Comparison of ENCODE assay signal across 8 cellular contexts in genomic region chr5:95620870-95621838, GRCh38. TPM values are rescaled to one million over a fixed set of nuclear protein-coding genes. Genes with fewer than 3 reads are reported as not detected.
A peak's percentile ranks its signal among the peaks of the same experiment; 100 is the strongest.
DNase-seq lines count a peak whose midpoint lies in the region; ATAC-seq and TF ChIP-seq lines count a peak whose summit lies in the region.

No MANE protein-coding gene starts in this region.

- H3K9me3 Mint-ChIP-seq in activated B cell treated with CpG ODN at 0.5 μM for 24 hours (no peaks in the 10 kb centered on the region), memory B cell (no peaks in the 10 kb centered on the region)
- no peaks in the 10 kb centered on the region for H3K9me3 Mint-ChIP-seq in stimulated activated memory B cell treated with anti-CD40 and anti-IgM and Interleukin-4, amounts not matched to agents 10 μg/mL and 1 μg/mL and 100 μg/mL, for 72 hours

- CTCF ChIA-PET in activated B cell treated with CpG ODN at 0.5 μM for 24 hours (lab: Charles Lee), result interaction anchor here (1.2 to 1.5 kb wide), 3 partner anchors 24 to 160 kb away, joined by 3 to 4 read pairs (median 4); partner anchors contain the start of genes ARSK and SKIC3

- H3K27me3 ChIP-seq in HUES64 (ENCODE audit: insufficient read depth, low read length) (peaks cover 69% of the 10 kb centered on the region), colonic mucosa (no peaks in the 10 kb centered on the region)

- peak; percentile 38 for DNase-seq in DMS53 treated with DMSO at 0.1 percent for 48 hours (lab: John Stamatoyannopoulos, UW; ENCODE audit: unreplicated experiment)
- DNase-seq in activated B cell treated with CpG ODN at 0.5 μM for 24 hours, result peak; percentile 48
- peak; percentile 45 for DNase-seq in colonic mucosa
- DNase-seq in memory B cell (ENCODE audit: low spot score in 2 of 2), result peak; percentile 14 to 46
- no peak for DNase-seq in epidermal melanocyte (ENCODE audit: insufficient read length, low spot score)

- H3K4me3 ChIP-seq in HUES64 (ENCODE audit: low read length) (peak overlapping the region; percentile 52), colonic mucosa (peak overlapping the region; percentile 66)

- H3K4me3 Mint-ChIP-seq in activated B cell treated with CpG ODN at 0.5 μM for 24 hours (peak overlapping the region; percentile 80), memory B cell (peak overlapping the region; percentile 85)
- peak overlapping the region; percentile 78 for H3K4me3 Mint-ChIP-seq in stimulated activated memory B cell treated with anti-CD40 and anti-IgM and Interleukin-4, amounts not matched to agents 10 μg/mL and 1 μg/mL and 100 μg/mL, for 72 hours

- H3K36me3 Mint-ChIP-seq in activated B cell treated with CpG ODN at 0.5 μM for 24 hours (ENCODE audit: low read depth), result no peaks in the 10 kb centered on the region
- no peaks in the 10 kb centered on the region for H3K36me3 Mint-ChIP-seq in memory B cell
- no peaks in the 10 kb centered on the region for H3K36me3 Mint-ChIP-seq in stimulated activated memory B cell treated with anti-CD40 and anti-IgM and Interleukin-4, amounts not matched to agents 10 μg/mL and 1 μg/mL and 100 μg/mL, for 72 hours

- POLR2A ChIA-PET in activated B cell treated with CpG ODN at 0.5 μM for 24 hours (lab: Charles Lee), result interaction anchor here (0.6 to 2.6 kb wide), 6 partner anchors 11 to 1562 kb away, joined by 3 to 20 read pairs (median 4); partner anchors contain the start of genes ARSK, RFESD and SKIC3

- no peaks in the 10 kb centered on the region for H3K27me3 Mint-ChIP-seq in activated B cell treated with CpG ODN at 0.5 μM for 24 hours
- no peaks in the 10 kb centered on the region for H3K27me3 Mint-ChIP-seq in memory B cell
- no peaks in the 10 kb centered on the region for H3K27me3 Mint-ChIP-seq in stimulated activated memory B cell treated with anti-CD40 and anti-IgM and Interleukin-4, amounts not matched to agents 10 μg/mL and 1 μg/mL and 100 μg/mL, for 72 hours

- intact Hi-C loops in activated B cell treated with CpG ODN at 0.5 μM for 24 hours (cut with micrococcal nuclease) (loop anchor here (1.0 kb wide), 3 partner anchors 11 to 66 kb away; partner anchors contain the start of genes ARSK and RFESD), colonic mucosa (cut with DNase I) (no loop called here)

- ATAC-seq in GM21381 (IDR thresholded peaks at IDR 0.05; ENCODE audit: unreplicated experiment), result peak; percentile 39
- ATAC-seq in activated B cell treated with CpG ODN at 0.5 μM for 24 hours (ENCODE audit: low read depth), result peak; percentile 43
- ATAC-seq in memory B cell (ENCODE audit: low read depth), result peak; percentile 30
- ATAC-seq in stimulated activated memory B cell treated with anti-CD40 and anti-IgM and Interleukin-4, amounts not matched to agents 10 μg/mL and 1 μg/mL and 100 μg/mL, for 72 hours, result peak; percentile 64

- WGBS in HUES64, result 2% methylated on average over 92 of the region's 92 CpGs

- no peak overlapping the region for H3K27ac ChIP-seq in HUES64 (ENCODE audit: low read depth, low read length)
- no peak overlapping the region for H3K27ac ChIP-seq in colonic mucosa

- H3K36me3 ChIP-seq in HUES64 (ENCODE audit: insufficient read depth, low read length) (no peaks in the 10 kb centered on the region), colonic mucosa (no peaks in the 10 kb centered on the region)

- TF ChIP-seq CTCF in activated B cell treated with CpG ODN at 0.5 μM for 24 hours (IDR thresholded peaks at IDR 0.05) (no peak), colonic mucosa (IDR thresholded peaks at IDR 0.05) (no peak)

- H3K9ac ChIP-seq in HUES64 (ENCODE audit: low read depth, low read length) (peak overlapping the region; percentile 57), colonic mucosa (ENCODE audit: low read depth in 2 of 2, low read length in 2 of 2) (peak overlapping the region; percentile 54 to 57)

- H3K27ac Mint-ChIP-seq in activated B cell treated with CpG ODN at 0.5 μM for 24 hours (no peak overlapping the region), memory B cell (no peak overlapping the region)
- peak overlapping the region; percentile 83 for H3K27ac Mint-ChIP-seq in stimulated activated memory B cell treated with anti-CD40 and anti-IgM and Interleukin-4, amounts not matched to agents 10 μg/mL and 1 μg/mL and 100 μg/mL, for 72 hours

- peaks cover 28% of the 10 kb centered on the region for H3K4me1 Mint-ChIP-seq in activated B cell treated with CpG ODN at 0.5 μM for 24 hours
- H3K4me1 Mint-ChIP-seq in memory B cell, result peaks cover 23% of the 10 kb centered on the region
- H3K4me1 Mint-ChIP-seq in stimulated activated memory B cell treated with anti-CD40 and anti-IgM and Interleukin-4, amounts not matched to agents 10 μg/mL and 1 μg/mL and 100 μg/mL, for 72 hours, result peaks cover 26% of the 10 kb centered on the region

- H3K9me3 ChIP-seq in HUES64 (ENCODE audit: insufficient read depth, low read depth, low read length), result no peaks in the 10 kb centered on the region
- H3K9me3 ChIP-seq in colonic mucosa, result no peaks in the 10 kb centered on the region

- H3K4me1 ChIP-seq in HUES64 (ENCODE audit: insufficient read depth, low read length), result no peaks in the 10 kb centered on the region
- H3K4me1 ChIP-seq in colonic mucosa, result peaks cover 4% of the 10 kb centered on the region

RNA-seq across cellular contexts. Expression of gene GPR150, which starts 1.3 kb away (rescaled TPM):
- polyA plus RNA-seq in HUES64 (2013, experiment 1 of 2), result not detected
- polyA plus RNA-seq in HUES64 (2013, experiment 2 of 2), result not detected
- total RNA-seq in activated B cell treated with CpG ODN at 0.5 μM for 24 hours, result 0.60 and 1.1 TPM in 2 replicates
- under 1 TPM; 0.27 to 0.52 TPM for total RNA-seq in colonic mucosa

RNA-seq across cellular contexts. Expression of gene RFESD, which starts 25.4 kb away (rescaled TPM):
- 1.3 TPM for polyA plus RNA-seq in HUES64 (2013, experiment 1 of 2)
- 5.6 TPM for polyA plus RNA-seq in HUES64 (2013, experiment 2 of 2)
- total RNA-seq in activated B cell treated with CpG ODN at 0.5 μM for 24 hours (1.8 and 2.4 TPM in 2 replicates), colonic mucosa (1 to 10 TPM in 1 of 2 donors, under 1 TPM in 1; 0.89 to 2.0 TPM)
